Comparison of ENCODE assay signal across 21 cellular contexts in genomic region chr14:73233564-73233963, GRCh38.
"Had no signal": no experiment of that assay in that cellular context is flagged by ENCODE, and none has a peak within 500 bp of the region (broad histone marks: within the 10 kb centered on the region; RNA-seq: fewer than 3 reads in every experiment).

No MANE protein-coding gene starts in this region.

- FAIRE-seq: endometrium had no signal

- DNase-seq: activated CD4-positive, alpha-beta T cell treated with anti-CD3 and anti-CD28 coated beads for 1 hour; activated CD4-positive, alpha-beta T cell treated with anti-CD3 and anti-CD28 coated beads, Interleukin-2, amount 50 U/mL, for 1 hour; activated CD8-positive, alpha-beta T cell treated with anti-CD3 and anti-CD28 coated beads, Interleukin-2, amount 10 ng/mL, durations not matched to agents 7 days and 5 days; activated gamma-delta T cell; activated naive CD4-positive, alpha-beta T cell treated with anti-CD3 and anti-CD28 coated beads, Interleukin-2, amount 50 U/mL, for 16 hours; activated naive CD8-positive, alpha-beta T cell treated with anti-CD3 and anti-CD28 coated beads, Interleukin-2, amount 50 U/mL, for 24 hours; effector CD4-positive, alpha-beta T cell; foreskin keratinocyte; kidney glomerular epithelial cell; left lung; naive B cell; ovary; stimulated activated CD4-positive, alpha-beta T cell treated with anti-CD3 and anti-CD28 coated beads, Interleukin-4, amount 100 ng/mL, for 24 hours; stimulated activated naive CD8-positive, alpha-beta T cell treated with anti-CD3 and anti-CD28 coated beads, Interleukin-15, amount 100 ng/mL, for 72 hours; T-helper 9 cell; tibial artery had no signal

- H3K4me3 Mint-ChIP-seq: activated CD8-positive, alpha-beta T cell treated with anti-CD3 and anti-CD28 coated beads, Interleukin-2, amount 10 ng/mL, durations not matched to agents 7 days and 5 days; activated naive CD8-positive, alpha-beta T cell treated with anti-CD3 and anti-CD28 coated beads, Interleukin-2, amount 50 U/mL, for 24 hours; activated T-helper 1 cell treated with anti-CD3 and anti-CD28 coated beads, Interleukin-12 subunit alpha, Interleukin-12 subunit beta, Interleukin-2, Interleukin-4 antibody, amounts not matched to agents 30 ng/mL and 10 ng/mL and 1 ng/mL, durations not matched to agents 14 hours and 24 hours and 36 hours; stimulated activated naive CD8-positive, alpha-beta T cell treated with anti-CD3 and anti-CD28 coated beads, Interleukin-15, amount 100 ng/mL, for 72 hours had no signal

- H3K36me3 ChIP-seq: cardiac muscle cell, ovary, prostate gland, tibial artery had no signal

- H3K27me3 ChIP-seq: ovary had no signal

- H3K27ac Mint-ChIP-seq: activated CD8-positive, alpha-beta T cell treated with anti-CD3 and anti-CD28 coated beads, Interleukin-2, amount 10 ng/mL, durations not matched to agents 7 days and 5 days; activated naive CD8-positive, alpha-beta T cell treated with anti-CD3 and anti-CD28 coated beads, Interleukin-2, amount 50 U/mL, for 24 hours; activated T-helper 1 cell treated with anti-CD3 and anti-CD28 coated beads, Interleukin-12 subunit alpha, Interleukin-12 subunit beta, Interleukin-2, Interleukin-4 antibody, amounts not matched to agents 30 ng/mL and 10 ng/mL and 1 ng/mL, durations not matched to agents 14 hours and 24 hours and 36 hours; naive B cell; stimulated activated naive CD8-positive, alpha-beta T cell treated with anti-CD3 and anti-CD28 coated beads, Interleukin-15, amount 100 ng/mL, for 72 hours had no signal

- ATAC-seq: activated CD8-positive, alpha-beta T cell treated with anti-CD3 and anti-CD28 coated beads, Interleukin-2, amount 10 ng/mL, durations not matched to agents 7 days and 5 days; activated naive CD8-positive, alpha-beta T cell treated with anti-CD3 and anti-CD28 coated beads, Interleukin-2, amount 50 U/mL, for 24 hours; foreskin keratinocyte; left lung; stimulated activated naive CD8-positive, alpha-beta T cell treated with anti-CD3 and anti-CD28 coated beads, Interleukin-15, amount 100 ng/mL, for 72 hours had no signal

- H3K9me3 ChIP-seq: left lung, ovary, prostate gland, tibial artery had no signal

- H3K27ac ChIP-seq: cardiac muscle cell, foreskin keratinocyte, left lung, ovary, prostate gland, tibial artery had no signal

- H3K4me3 ChIP-seq: cardiac muscle cell, left lung, lung, ovary, prostate gland, tibial artery had no signal

- H3K9me3 Mint-ChIP-seq: activated naive CD8-positive, alpha-beta T cell treated with anti-CD3 and anti-CD28 coated beads, Interleukin-2, amount 50 U/mL, for 24 hours; activated T-helper 1 cell treated with anti-CD3 and anti-CD28 coated beads, Interleukin-12 subunit alpha, Interleukin-12 subunit beta, Interleukin-2, Interleukin-4 antibody, amounts not matched to agents 30 ng/mL and 10 ng/mL and 1 ng/mL, durations not matched to agents 14 hours and 24 hours and 36 hours; naive B cell; stimulated activated naive CD8-positive, alpha-beta T cell treated with anti-CD3 and anti-CD28 coated beads, Interleukin-15, amount 100 ng/mL, for 72 hours had no signal
